In the genomic region with DNA sequence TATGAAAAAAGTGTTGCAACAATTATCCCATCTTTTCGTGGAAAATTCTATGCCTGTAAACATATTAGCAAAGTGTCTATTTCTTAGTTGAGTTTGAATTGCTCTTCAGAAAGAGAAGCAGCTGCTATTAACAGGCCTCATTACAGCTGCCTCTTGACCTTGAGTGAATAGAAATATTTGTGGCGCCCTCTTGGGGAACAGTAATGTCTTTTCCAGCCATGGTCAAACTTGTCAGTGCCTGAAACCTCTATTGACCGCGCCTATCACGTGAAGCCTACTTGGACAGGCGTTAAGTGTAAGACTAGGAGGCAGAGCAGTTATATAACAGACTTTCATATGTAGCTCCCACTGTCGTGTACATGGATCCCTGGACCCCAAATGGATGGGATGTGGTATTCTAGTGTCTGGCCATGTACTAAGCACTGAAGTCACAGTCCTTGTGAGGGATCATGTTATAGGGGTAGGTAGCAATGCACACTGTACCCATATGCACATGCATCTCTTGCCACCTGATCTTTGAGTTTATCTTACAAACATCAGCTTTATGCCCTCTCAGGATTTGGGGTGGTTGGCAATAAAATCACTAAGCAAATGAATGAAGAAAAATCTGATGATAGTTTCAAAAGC, we compare ENCODE assay signal across 9 cellular contexts.
DNase-seq lines count a peak whose midpoint lies in the region; ATAC-seq, FAIRE-seq and TF ChIP-seq lines count a peak whose summit lies in the region.
"Had no signal": no experiment of that assay in that cellular context is flagged by ENCODE, and none has a peak within 500 bp of the region (broad histone marks: within the 10 kb centered on the region; RNA-seq: fewer than 3 reads in every experiment).

No MANE protein-coding gene starts in this region.

- no peak for DNase-seq in CD14-positive monocyte (ENCODE audit: low spot score)
- DNase-seq in NCI-H524 (lab: John Stamatoyannopoulos, UW) = peak; percentile 59 to 88
- peak; percentile 33 for DNase-seq in colonic mucosa
- DNase-seq in mucosa of descending colon = peak in 1 of 3 donors; percentile 69
- no peak for DNase-seq in posterior vena cava (ENCODE audit: low spot score)
- no peak for DNase-seq in kidney

- H3K36me3 ChIP-seq in colonic mucosa (no peaks in the 10 kb centered on the region), mucosa of descending colon (ENCODE audit: low read depth) (no peaks in the 10 kb centered on the region), kidney (ENCODE audit: control insufficient read depth in 1 of 2, insufficient read depth in 2 of 2, low read length in 2 of 2) (no peaks in the 10 kb centered on the region)
- H3K36me3 ChIP-seq: tibial nerve had no signal

- H3K4me3 ChIP-seq in colonic mucosa (no peak overlapping the region), mucosa of descending colon (no peak overlapping the region), kidney (ENCODE audit: low read length in 2 of 2) (no peak overlapping the region)
- H3K4me3 ChIP-seq: tibial nerve had no signal

- H3K9me3 Mint-ChIP-seq in CD14-positive monocyte = peaks cover 0 to 2% (median 0%) of the 10 kb centered on the region in 7 donors

- FAIRE-seq in kidney (lab: Jason Lieb, UNC) = no peak

- H3K27ac Mint-ChIP-seq in CD14-positive monocyte = peak overlapping the region in 1 of 7 donors; percentile 23

- H3K27me3 ChIP-seq in colonic mucosa = no peaks in the 10 kb centered on the region
- H3K27me3 ChIP-seq: tibial nerve had no signal

- H3K27ac ChIP-seq in colonic mucosa (no peak overlapping the region), kidney (ENCODE audit: low read depth in 2 of 2, low read length in 2 of 2) (no peak overlapping the region)
- H3K27ac ChIP-seq: tibial nerve had no signal

- H3K9ac ChIP-seq in colonic mucosa (ENCODE audit: low read depth in 2 of 2, low read length in 2 of 2) (no peak overlapping the region), kidney (ENCODE audit: low read length in 2 of 2) (no peak overlapping the region)

- H3K4me3 Mint-ChIP-seq in CD14-positive monocyte = no peak overlapping the region

- TF ChIP-seq CTCF in CD14-positive monocyte (IDR thresholded peaks at IDR 0.05) = peak; percentile 59
- TF ChIP-seq CTCF in colonic mucosa (IDR thresholded peaks at IDR 0.05) = peak; percentile 9
- TF ChIP-seq CTCF in mucosa of descending colon (IDR thresholded peaks at IDR 0.05) = no peak
- TF ChIP-seq CTCF in kidney (IDR thresholded peaks at IDR 0.05; ENCODE audit: borderline replicate concordance, extremely low read depth, insufficient read depth) = no peak

- H3K4me1 Mint-ChIP-seq in CD14-positive monocyte = peaks cover 3% of the 10 kb centered on the region

- intact Hi-C loops in CD14-positive monocyte (cut with micrococcal nuclease) = no loop called here
- intact Hi-C loops in colonic mucosa (cut with DNase I) = no loop called here
- intact Hi-C loops in mucosa of descending colon (cut with DNase I, micrococcal nuclease) = no loop called here
- intact Hi-C loops in posterior vena cava (cut with DNase I) = no loop called here
- intact Hi-C loops in kidney (cut with DNase I) = no loop called here

- H3K27me3 Mint-ChIP-seq in CD14-positive monocyte (ENCODE audit: low read depth in 3 of 3) = no peaks in the 10 kb centered on the region

- ATAC-seq in GM18873 (IDR thresholded peaks at IDR 0.05; ENCODE audit: low FRiP score, unreplicated experiment) (peak; percentile 59), HG03139 (IDR thresholded peaks at IDR 0.05; ENCODE audit: unreplicated experiment) (peak; percentile 71), mucosa of descending colon (peak; percentile 80)

- H3K4me1 ChIP-seq in colonic mucosa = no peaks in the 10 kb centered on the region
- H3K4me1 ChIP-seq in mucosa of descending colon (ENCODE audit: low read depth) = no peaks in the 10 kb centered on the region
- H3K4me1 ChIP-seq in kidney (ENCODE audit: control insufficient read depth in 1 of 2, insufficient read depth in 1 of 2, low read depth in 1 of 2, low read length in 2 of 2) = no peaks in the 10 kb centered on the region

- H3K9me3 ChIP-seq in colonic mucosa = no peaks in the 10 kb centered on the region
- H3K9me3 ChIP-seq in mucosa of descending colon = no peaks in the 10 kb centered on the region
- H3K9me3 ChIP-seq in kidney (ENCODE audit: control insufficient read depth in 1 of 2, low read length in 2 of 2) = no peaks in the 10 kb centered on the region

- peaks cover 5 to 8% of the 10 kb centered on the region in 2 donors for H3K36me3 Mint-ChIP-seq in CD14-positive monocyte

Comparison
In these comparisons a context has a peak if more than half of its experiments do, and no peak if none do; other contexts are left out.
1. DNase-seq: peak in NCI-H524 (2 of 2) and colonic mucosa (single experiment); none in CD14-positive monocyte (single experiment), posterior vena cava (single experiment) and kidney (single experiment).
2. CTCF ChIP-seq: peak in CD14-positive monocyte (single experiment) and colonic mucosa (single experiment); none in mucosa of descending colon (single experiment) and kidney (single experiment).
3. Peak in every context shown above with its lines, with median percentiles within 50 percentile points of each other: ATAC-seq.